ENCODE assay signal across 26 cellular contexts in the genomic region with DNA sequence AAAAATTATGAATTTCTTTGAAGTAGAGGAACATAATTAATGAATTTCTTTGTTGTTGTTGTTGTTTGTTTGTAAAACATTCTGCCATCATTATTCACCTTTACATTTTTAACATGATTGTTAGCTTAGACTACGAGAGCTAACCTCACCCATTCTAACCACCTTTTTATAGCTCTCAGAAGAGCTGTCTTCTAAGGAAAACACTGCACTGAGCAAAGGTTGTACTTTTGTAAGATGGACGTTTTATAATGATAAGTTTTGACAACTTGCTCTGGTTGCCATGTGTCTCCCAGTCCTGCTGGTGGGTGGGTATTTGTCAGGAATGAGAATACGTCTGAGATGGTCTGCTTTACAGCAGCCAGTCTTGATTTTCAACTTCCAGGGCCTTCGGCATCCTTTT.
DNase-seq lines count a peak whose midpoint lies in the region; ATAC-seq and TF ChIP-seq lines count a peak whose summit lies in the region.
"Had no signal": no experiment of that assay in that cellular context is flagged by ENCODE, and none has a peak within 500 bp of the region (broad histone marks: within the 10 kb centered on the region; RNA-seq: fewer than 3 reads in every experiment).

No MANE protein-coding gene starts in this region.

- no peak overlapping the region for H3K9ac ChIP-seq in skeletal muscle tissue (ENCODE audit: low read depth in 1 of 3, low read length in 3 of 3)

- TF ChIP-seq POLR2A in prostate gland (IDR thresholded peaks at IDR 0.05): no peak

- H3K27me3 ChIP-seq in left ventricle myocardium inferior (ENCODE audit: low read depth) (no peaks in the 10 kb centered on the region), right cardiac atrium (ENCODE audit: control insufficient read depth, insufficient read depth) (no peaks in the 10 kb centered on the region), left lung (no peaks in the 10 kb centered on the region), skeletal muscle tissue (ENCODE audit: control insufficient read depth in 3 of 3, insufficient read depth in 3 of 3, low read length in 3 of 3) (no peaks in the 10 kb centered on the region), prostate gland (replicated peaks; ENCODE audit: insufficient read depth) (no peaks in the 10 kb centered on the region)
- H3K27me3 ChIP-seq: dorsolateral prefrontal cortex, foreskin keratinocyte, pancreas, Peyer's patch, SJSA1, tibial nerve had no signal

- TF ChIP-seq CTCF in left ventricle myocardium inferior (IDR thresholded peaks at IDR 0.05; ENCODE audit: borderline replicate concordance) (no peak), left lung (IDR thresholded peaks at IDR 0.05) (no peak), prostate gland (IDR thresholded peaks at IDR 0.05) (no peak)

- ATAC-seq in right cardiac atrium: no peak
- no peak for ATAC-seq in left lung
- no peak for ATAC-seq in GM18519 (IDR thresholded peaks at IDR 0.05; ENCODE audit: low FRiP score, unreplicated experiment)
- ATAC-seq: activated CD4-positive, alpha-beta T cell treated with anti-CD3 and anti-CD28 coated beads for 36 hours; foreskin keratinocyte; HepG2; naive thymus-derived CD8-positive, alpha-beta T cell; pancreas; stimulated activated memory B cell treated with anti-CD40 and anti-IgM and Interleukin-4, amounts not matched to agents 10 μg/mL and 1 μg/mL and 100 μg/mL, for 72 hours had no signal

- H3K27ac ChIP-seq in left ventricle myocardium inferior (replicated peaks) (peak overlapping the region; percentile 73), right cardiac atrium (ENCODE audit: low read length) (no peak overlapping the region), left lung (peak overlapping the region; percentile 65 to 67), skeletal muscle tissue (ENCODE audit: low read depth, low read length) (peak overlapping the region; percentile 32), substantia nigra (ENCODE audit: low read depth, low read length, poor library complexity, severe bottlenecking) (no peak overlapping the region), prostate gland (no peak overlapping the region)
- H3K27ac ChIP-seq: dorsolateral prefrontal cortex, foreskin keratinocyte, pancreas, SJSA1 had no signal

- WGBS in right cardiac atrium: 56% methylated on average over 4 of the region's 4 CpGs
- 82% methylated on average over 4 of the region's 4 CpGs for WGBS in prostate gland

- intact Hi-C loops in left ventricle myocardium inferior (cut with micrococcal nuclease) (no loop called here), right cardiac atrium (cut with DNase I) (no loop called here), left lung (cut with DNase I) (no loop called here), prostate gland (cut with DNase I) (no loop called here)

- H3K4me1 ChIP-seq in left ventricle myocardium inferior (peaks cover 29% of the 10 kb centered on the region), right cardiac atrium (ENCODE audit: control insufficient read depth, insufficient read depth, low read length) (no peaks in the 10 kb centered on the region), left lung (peaks cover 6 to 33% of the 10 kb centered on the region in 2 donors), skeletal muscle tissue (ENCODE audit: control insufficient read depth in 3 of 3, insufficient read depth in 3 of 3, low read length in 3 of 3) (peaks cover 0 to 4% (median 0%) of the 10 kb centered on the region in 3 donors), prostate gland (replicated peaks) (no peaks in the 10 kb centered on the region)
- H3K4me1 ChIP-seq: foreskin keratinocyte, pancreas had no signal

- no peak for DNase-seq in left ventricle myocardium inferior
- DNase-seq in right cardiac atrium: no peak
- DNase-seq in left lung: no peak
- DNase-seq in substantia nigra (lab: John Stamatoyannopoulos, UW): no peak
- DNase-seq in stimulated activated CD4-positive, alpha-beta T cell treated with anti-CD3 and anti-CD28 coated beads, Interleukin-1b, Interleukin-23, amount 100 ng/mL, for 48 hours: no peak
- no peak for DNase-seq in prostate gland (ENCODE audit: low spot score)
- DNase-seq: activated CD4-positive, alpha-beta T cell treated with anti-CD3 and anti-CD28 coated beads for 36 hours; activated naive CD4-positive, alpha-beta T cell treated with Interleukin-2 at 50 U/mL for 16 hours; activated T-cell treated with anti-CD3 and anti-CD28 coated beads, Interleukin-2, amount 50 U/mL, for 48 hours; amygdala; C1 segment of cervical spinal cord; Calu3; caudate nucleus; dorsolateral prefrontal cortex; foreskin keratinocyte; naive thymus-derived CD8-positive, alpha-beta T cell; NCI-H510A; NK-92 treated with Interleukin-12 subunit alpha and Interleukin-12 subunit beta, amount 100 ng/mL, for 24 hours; pancreas; Peyer's patch had no signal

- H3K9me3 ChIP-seq in left ventricle myocardium inferior (replicated peaks) (no peaks in the 10 kb centered on the region), right cardiac atrium (ENCODE audit: control insufficient read depth, low read length) (no peaks in the 10 kb centered on the region), left lung (no peaks in the 10 kb centered on the region), skeletal muscle tissue (ENCODE audit: control insufficient read depth in 3 of 3, low read length in 3 of 3) (no peaks in the 10 kb centered on the region), prostate gland (no peaks in the 10 kb centered on the region)
- H3K9me3 ChIP-seq: pancreas, Peyer's patch, SJSA1, tibial nerve had no signal

- no peak overlapping the region for H3K4me3 ChIP-seq in left ventricle myocardium inferior
- H3K4me3 ChIP-seq in right cardiac atrium (ENCODE audit: low read length): no peak overlapping the region
- H3K4me3 ChIP-seq in left lung: no peak overlapping the region
- H3K4me3 ChIP-seq in skeletal muscle tissue (ENCODE audit: low read length in 3 of 3): no peak overlapping the region
- H3K4me3 ChIP-seq in prostate gland: no peak overlapping the region
- H3K4me3 ChIP-seq: dorsolateral prefrontal cortex, pancreas, Peyer's patch, SJSA1, tibial nerve had no signal

- H3K36me3 ChIP-seq in left ventricle myocardium inferior (no peaks in the 10 kb centered on the region), left lung (no peaks in the 10 kb centered on the region), skeletal muscle tissue (ENCODE audit: control insufficient read depth in 3 of 3, insufficient read depth in 3 of 3, low read length in 3 of 3) (no peaks in the 10 kb centered on the region), prostate gland (no peaks in the 10 kb centered on the region)
- H3K36me3 ChIP-seq: pancreas, Peyer's patch, SJSA1, tibial nerve had no signal

Comparison
In these comparisons a context has a peak if more than half of its experiments do, and no peak if none do; other contexts are left out.
1. H3K27ac ChIP-seq: peak in left ventricle myocardium inferior (single experiment), left lung (2 of 2) and skeletal muscle tissue (single experiment); none in right cardiac atrium (single experiment), substantia nigra (single experiment) and prostate gland (0 of 2).